In the genomic region with DNA sequence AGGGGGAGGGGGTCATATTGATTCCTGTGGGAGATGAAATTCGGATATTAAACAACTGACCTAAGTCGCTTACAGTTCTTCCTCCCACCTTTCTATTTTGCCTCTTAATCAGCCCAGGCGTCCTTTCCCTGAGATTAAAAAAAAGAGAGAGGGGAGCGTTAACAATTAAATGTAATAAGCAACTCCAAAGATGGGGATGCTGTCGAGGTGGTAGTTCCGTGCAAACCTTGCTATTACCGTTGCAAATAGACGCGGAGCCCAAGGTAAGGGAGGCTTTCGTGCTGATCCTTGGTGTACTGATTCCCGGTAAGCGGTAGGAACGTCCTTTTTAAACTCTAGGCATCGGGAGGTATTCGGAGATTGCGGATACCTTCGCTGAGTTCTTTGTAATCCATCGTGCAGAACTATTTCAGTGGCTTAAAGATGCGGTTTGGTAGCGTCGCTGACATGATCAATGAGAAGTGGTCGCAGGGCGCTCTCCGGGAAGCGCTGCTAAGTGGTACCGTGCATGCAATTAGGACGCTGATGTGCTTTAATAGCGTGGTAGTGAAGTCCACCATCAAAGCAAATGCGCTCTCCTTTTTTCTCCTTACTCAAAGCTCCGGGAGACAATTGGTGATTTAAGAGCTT, we compare ENCODE assay signal across 9 cellular contexts. TPM values are rescaled to one million over a fixed set of nuclear protein-coding genes. Genes with fewer than 3 reads are reported as not detected.
DNase-seq lines count a peak whose midpoint lies in the region; FAIRE-seq and TF ChIP-seq lines count a peak whose summit lies in the region.
"Had no signal": no experiment of that assay in that cellular context is flagged by ENCODE, and none has a peak within 500 bp of the region (broad histone marks: within the 10 kb centered on the region; RNA-seq: fewer than 3 reads in every experiment).

No MANE protein-coding gene starts in this region.

- DNase-seq in NCI-H510A treated with DMSO at 0.1 percent for 48 hours (lab: John Stamatoyannopoulos, UW): peak; percentile 22
- no peak for DNase-seq in NCI-H510A (lab: John Stamatoyannopoulos, UW)
- peak; percentile 38 for DNase-seq in NCI-H2227 treated with DMSO at 0.1 percent for 48 hours (lab: John Stamatoyannopoulos, UW)
- DNase-seq in H1 (ENCODE audit: low read depth in 1 of 2, low spot score in 2 of 2): peak in 1 of 2 experiments; percentile 47
- DNase-seq in osteoblast (ENCODE audit: insufficient read length, low spot score, missing footprints): peak; percentile 71
- no peak for DNase-seq in HT-29 (ENCODE audit: low spot score)
- DNase-seq in NCI-H1436 treated with DMSO at 0.1 percent for 48 hours (lab: John Stamatoyannopoulos, UW): no peak
- DNase-seq in anterior cingulate cortex (lab: John Stamatoyannopoulos, UW): no peak
- DNase-seq: dermis blood vessel endothelial cell had no signal

- no peak overlapping the region for H2AK5ac ChIP-seq in H1 (ENCODE audit: low read depth, low read length)

- CTCF ChIA-PET in H1 (lab: Charles Lee; ENCODE audit: partially characterized antibody): no interaction called here

- 1% methylated on average over 30 of the region's 30 CpGs; no CpG with 5 or more reads in 1 of the 2 experiments for WGBS in H1 (ENCODE audit: extremely low coverage in 1 of 2, insufficient coverage in 1 of 2, insufficient read length in 1 of 2, insufficient replicate concordance in 2 of 2, low coverage in 1 of 2, low lambda C conversion rate in 2 of 2, missing lambda C conversion rate in 1 of 2), 2 experiments

- peak overlapping the region; percentile 24 to 86 (median 68); a peak in 6 of 8 replicates for H3K4me3 ChIP-seq in H1 (ENCODE audit: extremely low read depth in 1 of 4, insufficient read depth in 2 of 4, low read depth in 3 of 4, low read length in 4 of 4)
- H3K4me3 ChIP-seq in osteoblast (ENCODE audit: insufficient read depth, low read length): no peak overlapping the region

- peaks cover 41% of the 10 kb centered on the region for H3K23me2 ChIP-seq in H1 (ENCODE audit: low read depth, low read length)

- peak overlapping the region; percentile 77; the same call in 1 of the 2 replicates for H2BK12ac ChIP-seq in H1 (ENCODE audit: low read depth, low read length)

- TF ChIP-seq POLR2A in H1 (IDR thresholded peaks at IDR 0.05; ENCODE audit: control extremely low read depth in 1 of 2, low read depth in 2 of 2, low read length in 2 of 2): no peak

- H3K14ac ChIP-seq in H1 (ENCODE audit: insufficient read length): no peak overlapping the region

- H3K79me1 ChIP-seq in H1 (ENCODE audit: low read depth, low read length): no peaks in the 10 kb centered on the region; the same call in 1 of the 2 replicates

- no peak overlapping the region for H4K5ac ChIP-seq in H1 (ENCODE audit: insufficient read length, low read depth, low read length)

- no peak for TF ChIP-seq CTCF in H1 (IDR thresholded peaks at IDR 0.05; ENCODE audit: control extremely low read depth in 1 of 3, insufficient read depth in 1 of 3, low read depth in 1 of 3, low read length in 3 of 3)
- TF ChIP-seq CTCF in osteoblast (IDR thresholded peaks at IDR 0.05; ENCODE audit: extremely low read depth, low read depth, low read length): no peak

- no peak overlapping the region for H2BK20ac ChIP-seq in H1 (ENCODE audit: low read length)

- H2BK5ac ChIP-seq in H1 (ENCODE audit: low read depth, low read length): no peak overlapping the region

- H3K4ac ChIP-seq in H1 (replicated peaks; ENCODE audit: insufficient read length, low read depth, low read length): no peak overlapping the region

- TF ChIP-seq EP300 in H1 (IDR thresholded peaks at IDR 0.05; ENCODE audit: borderline replicate concordance in 1 of 2, low read depth in 2 of 2, low read length in 2 of 2): no peak

- H4K8ac ChIP-seq in H1 (ENCODE audit: extremely low read depth, insufficient read depth, low read length): no peak overlapping the region

- H3K9me3 ChIP-seq in H1 (ENCODE audit: insufficient read depth in 2 of 2, low read depth in 1 of 2, low read length in 1 of 2) (no peaks in the 10 kb centered on the region; a peak in 2 of 4 replicates), osteoblast (ENCODE audit: low read depth, low read length) (no peaks in the 10 kb centered on the region)

- no peaks in the 10 kb centered on the region for H3K79me2 ChIP-seq in H1 (ENCODE audit: control insufficient read depth in 1 of 2, insufficient read depth in 2 of 2, low read length in 2 of 2)
- no peaks in the 10 kb centered on the region for H3K79me2 ChIP-seq in osteoblast (ENCODE audit: insufficient read depth, low read length)

- peak; percentile 81 for FAIRE-seq in H1 (lab: Jason Lieb, UNC)

- no peak overlapping the region for H3K9ac ChIP-seq in H1 (replicated peaks in 1 of 4; ENCODE audit: extremely low read depth in 1 of 4, low read depth in 3 of 4, low read length in 3 of 4)

- H3K36me3 ChIP-seq in H1 (ENCODE audit: control insufficient read depth in 2 of 4, insufficient read depth in 4 of 4, low read length in 3 of 4): peaks cover 0 to 7% (median 0%) of the 10 kb centered on the region in 4 experiments; a peak in 1 of 8 replicates
- H3K36me3 ChIP-seq in osteoblast (ENCODE audit: insufficient read depth, low read length): no peaks in the 10 kb centered on the region

- no peak overlapping the region for H3K27ac ChIP-seq in H1 (ENCODE audit: low read depth, low read length)
- H3K27ac ChIP-seq in osteoblast (ENCODE audit: low read depth, low read length): no peak overlapping the region

- no peak for TF ChIP-seq RAD21 in H1 (IDR thresholded peaks at IDR 0.05 in 1 of 2, conservative IDR thresholded peaks at IDR 0.05 in 1 of 2; ENCODE audit: low read depth in 2 of 2, low read length in 2 of 2)

- H2BK120ac ChIP-seq in H1 (replicated peaks; ENCODE audit: low read depth, low read length): no peak overlapping the region

- peaks cover 43 to 62% (median 57%) of the 10 kb centered on the region in 4 experiments for H3K27me3 ChIP-seq in H1 (replicated peaks in 1 of 4; ENCODE audit: control insufficient read depth in 3 of 4, extremely low read depth in 1 of 4, insufficient read depth in 3 of 4, low read length in 3 of 4)
- H3K27me3 ChIP-seq in osteoblast (ENCODE audit: insufficient read depth, low read length): peaks cover 18% of the 10 kb centered on the region

- H3K4me1 ChIP-seq in H1 (replicated peaks in 1 of 4; ENCODE audit: control insufficient read depth in 3 of 4, insufficient read depth in 4 of 4, low read length in 3 of 4): peaks cover 14 to 27% (median 15%) of the 10 kb centered on the region in 4 experiments
- H3K4me1 ChIP-seq in osteoblast (ENCODE audit: insufficient read depth, low read length): no peaks in the 10 kb centered on the region

- H2BK15ac ChIP-seq in H1 (ENCODE audit: low read length): no peak overlapping the region

- no peak overlapping the region for H3K18ac ChIP-seq in H1 (ENCODE audit: extremely low read depth, low read length)

- H3K56ac ChIP-seq in H1 (replicated peaks; ENCODE audit: insufficient read length, low read depth, low read length): no peak overlapping the region

- H2AFZ ChIP-seq in H1 (ENCODE audit: low read length) (no peak overlapping the region), osteoblast (ENCODE audit: low read length) (no peak overlapping the region)

- H3K4me2 ChIP-seq in H1 (ENCODE audit: insufficient read depth in 1 of 2, low read depth in 2 of 2, low read length in 2 of 2): peak overlapping the region; percentile 97 to 99
- no peak overlapping the region for H3K4me2 ChIP-seq in osteoblast (ENCODE audit: insufficient read depth, low read length)

- POLR2A ChIA-PET in H1 (lab: Charles Lee; ENCODE audit: partially characterized antibody): no interaction called here

- peaks cover 17 to 24% of the 10 kb centered on the region in 2 experiments for H4K20me1 ChIP-seq in H1 (replicated peaks in 1 of 2; ENCODE audit: control insufficient read depth in 1 of 2, insufficient read depth in 2 of 2, low read length in 2 of 2)
- H4K20me1 ChIP-seq in osteoblast (ENCODE audit: insufficient read depth, low read length): no peaks in the 10 kb centered on the region

- no peak overlapping the region for H3K23ac ChIP-seq in H1 (ENCODE audit: insufficient read length)

- H4K91ac ChIP-seq in H1 (replicated peaks; ENCODE audit: insufficient read length, low read length): no peak overlapping the region

TF ChIP-seq in H1, 55 proteins besides CTCF, POLR2A, EP300 and RAD21 (continues in another document):
- no peak for TF ChIP-seq HDAC6 (IDR thresholded peaks at IDR 0.05; ENCODE audit: low read depth, low read length)

RNA-seq across cellular contexts. Expression of a gene that starts 3.1 kb away (rescaled TPM):
- 0.90 and 1.1 TPM in 2 replicates for total RNA-seq in H1 (2021; fragmentation: NEBNext Ultra II Directional; extraction: Animal tissue kit (Norgen Biotek cat#: 25700))
- polyA plus RNA-seq in H1 (2011; rRNA removed): 0.27 and 0.42 TPM in 2 replicates
- polyA plus RNA-seq in H1 (2011; cell fraction: cytosol; rRNA removed): 0.37 TPM
- 0.73 TPM for polyA plus RNA-seq in H1 (2011; cell fraction: nucleus; rRNA removed)
- 0.51 to 0.58 TPM (median 0.55 TPM) in 4 replicates for polyA plus RNA-seq in H1 (2012, experiment 1 of 2)
- 0.41 TPM for polyA plus RNA-seq in H1 (2012, experiment 2 of 2)
- 1.4 TPM for polyA plus RNA-seq in H1 (2013, experiment 1 of 2)
- 1.3 TPM for polyA plus RNA-seq in H1 (2013, experiment 2 of 2)
- polyA minus RNA-seq in H1 (2011; rRNA and poly(A)+ RNA removed): 0.66 TPM in 2 replicates
- 0.59 TPM for polyA minus RNA-seq in H1 (2011; cell fraction: cytosol; rRNA and poly(A)+ RNA removed)
- polyA minus RNA-seq in H1 (2011; cell fraction: nucleus; rRNA and poly(A)+ RNA removed): 2.0 TPM
- not detected in 2 replicates for total RNA-seq in osteoblast
- total RNA-seq in HT-29 (2014; rRNA removed; shearing (Covaris generic)): not detected in 2 replicates
- total RNA-seq: dermis blood vessel endothelial cell had no signal

Comparison
In these comparisons a context has a peak if more than half of its experiments do, and no peak if none do; other contexts are left out.
1. DNase-seq: peak in NCI-H510A treated with DMSO at 0.1 percent for 48 hours (single experiment), NCI-H2227 treated with DMSO at 0.1 percent for 48 hours (single experiment) and osteoblast (single experiment); none in NCI-H510A (single experiment), HT-29 (single experiment), NCI-H1436 treated with DMSO at 0.1 percent for 48 hours (single experiment) and anterior cingulate cortex (0 of 58).